Comparison of ENCODE assay signal across 8 cellular contexts in genomic region chrX:19863237-19864223, GRCh38. TPM values are rescaled to one million over a fixed set of nuclear protein-coding genes. Genes with fewer than 3 reads are reported as not detected.
DNase-seq lines count a peak whose midpoint lies in the region; ATAC-seq and TF ChIP-seq lines count a peak whose summit lies in the region.

No MANE protein-coding gene starts in this region.

- H3K4me3 Mint-ChIP-seq in activated T-helper 17 cell treated with anti-CD3 and anti-CD28 coated beads, Interleukin-2, amount 50 U/mL, for 72 hours, result peak overlapping the region; percentile 23
- no peak overlapping the region for H3K4me3 Mint-ChIP-seq in activated CD4-positive, alpha-beta memory T cell treated with anti-CD3 and anti-CD28 coated beads for 36 hours

- TF ChIP-seq CTCF in AG10803 (conservative IDR thresholded peaks at IDR 0.05; ENCODE audit: low read length) (no peak), hepatocyte (IDR thresholded peaks at IDR 0.05; ENCODE audit: poor library complexity) (no peak)

- no peak overlapping the region for H3K18ac ChIP-seq in mesendoderm (ENCODE audit: low read length)

- H3K4ac ChIP-seq in mesendoderm (ENCODE audit: low read depth, low read length), result no peak overlapping the region

- H3K9ac ChIP-seq in mesendoderm (ENCODE audit: low read length), result no peak overlapping the region

- H3K4me3 ChIP-seq in AG10803 (ENCODE audit: low read length) (no peak overlapping the region), mesendoderm (ENCODE audit: low read length) (no peak overlapping the region), hepatocyte (no peak overlapping the region)

- no peaks in the 10 kb centered on the region for H4K20me1 ChIP-seq in hepatocyte (ENCODE audit: insufficient read depth, poor library complexity, severe bottlenecking)

- POLR2A ChIA-PET in activated CD4-positive, alpha-beta memory T cell treated with anti-CD3 and anti-CD28 coated beads for 36 hours (lab: Charles Lee), result no interaction called here

- no peak overlapping the region for H3K23ac ChIP-seq in mesendoderm (ENCODE audit: low read length)

- H3K56ac ChIP-seq in mesendoderm (ENCODE audit: low read length), result no peak overlapping the region

- H2AFZ ChIP-seq in hepatocyte, result no peak overlapping the region

- DNase-seq in AG10803 (ENCODE audit: low read depth), result peak; percentile 46
- no peak for DNase-seq in ecto neural progenitor cell (ENCODE audit: low spot score)
- no peak for DNase-seq in mesendoderm
- no peak for DNase-seq in hepatocyte (ENCODE audit: low spot score)
- no peak for DNase-seq in activated CD4-positive, alpha-beta memory T cell treated with anti-CD3 and anti-CD28 coated beads for 36 hours

- H3K9me3 ChIP-seq in hepatocyte (ENCODE audit: low read depth), result no peaks in the 10 kb centered on the region

- no peak overlapping the region for H4K8ac ChIP-seq in mesendoderm (ENCODE audit: low read depth, low read length)

- no peaks in the 10 kb centered on the region for H3K9me2 ChIP-seq in hepatocyte (replicated peaks; ENCODE audit: insufficient read depth)

- no peak overlapping the region for H4K5ac ChIP-seq in mesendoderm (ENCODE audit: low read length)

- H3K27ac ChIP-seq in mesendoderm (ENCODE audit: low read depth, low read length), result no peak overlapping the region
- H3K27ac ChIP-seq in hepatocyte, result no peak overlapping the region

- no peak overlapping the region for H2BK120ac ChIP-seq in mesendoderm (ENCODE audit: low read depth, low read length)

- no peaks in the 10 kb centered on the region for H3K9me3 Mint-ChIP-seq in activated T-helper 17 cell treated with anti-CD3 and anti-CD28 coated beads, Interleukin-2, amount 50 U/mL, for 72 hours
- H3K9me3 Mint-ChIP-seq in activated CD4-positive, alpha-beta memory T cell treated with anti-CD3 and anti-CD28 coated beads for 36 hours, result no peaks in the 10 kb centered on the region

- no CpG with 5 or more reads among the region's 11 CpGs for WGBS in mesendoderm (ENCODE audit: extremely low coverage, insufficient coverage, low lambda C conversion rate)
- 49% methylated on average over 11 of the region's 11 CpGs for WGBS in hepatocyte (ENCODE audit: low lambda C conversion rate, missing lambda C conversion rate)

- peaks cover 8% of the 10 kb centered on the region for H3K4me1 Mint-ChIP-seq in activated T-helper 17 cell treated with anti-CD3 and anti-CD28 coated beads, Interleukin-2, amount 50 U/mL, for 72 hours
- peaks cover 53% of the 10 kb centered on the region for H3K4me1 Mint-ChIP-seq in activated CD4-positive, alpha-beta memory T cell treated with anti-CD3 and anti-CD28 coated beads for 36 hours (ENCODE audit: low read depth)

- H3K79me1 ChIP-seq in mesendoderm (ENCODE audit: low read length), result no peaks in the 10 kb centered on the region

- H3K4me1 ChIP-seq in mesendoderm (ENCODE audit: control insufficient read depth, low read depth, low read length) (no peaks in the 10 kb centered on the region), hepatocyte (ENCODE audit: insufficient read depth) (no peaks in the 10 kb centered on the region)

- no peak overlapping the region for H2BK15ac ChIP-seq in mesendoderm (replicated peaks; ENCODE audit: low read depth)

- H3K36me3 Mint-ChIP-seq in activated T-helper 17 cell treated with anti-CD3 and anti-CD28 coated beads, Interleukin-2, amount 50 U/mL, for 72 hours (ENCODE audit: low read depth), result no peaks in the 10 kb centered on the region
- H3K36me3 Mint-ChIP-seq in activated CD4-positive, alpha-beta memory T cell treated with anti-CD3 and anti-CD28 coated beads for 36 hours, result no peaks in the 10 kb centered on the region

- intact Hi-C loops in activated CD4-positive, alpha-beta memory T cell treated with anti-CD3 and anti-CD28 coated beads for 36 hours (cut with micrococcal nuclease), result no loop called here

- no peaks in the 10 kb centered on the region for H3K27me3 Mint-ChIP-seq in activated T-helper 17 cell treated with anti-CD3 and anti-CD28 coated beads, Interleukin-2, amount 50 U/mL, for 72 hours
- no peaks in the 10 kb centered on the region for H3K27me3 Mint-ChIP-seq in activated CD4-positive, alpha-beta memory T cell treated with anti-CD3 and anti-CD28 coated beads for 36 hours

- H3K27me3 ChIP-seq in mesendoderm (ENCODE audit: insufficient read depth, low read length, poor library complexity) (no peaks in the 10 kb centered on the region), hepatocyte (no peaks in the 10 kb centered on the region)

- H3K36me3 ChIP-seq in mesendoderm (ENCODE audit: control insufficient read depth, insufficient read depth, low read length), result no peaks in the 10 kb centered on the region
- no peaks in the 10 kb centered on the region for H3K36me3 ChIP-seq in hepatocyte (replicated peaks; ENCODE audit: insufficient read depth, low read depth)

- no peak overlapping the region for H2BK5ac ChIP-seq in mesendoderm (ENCODE audit: low read length)

- H3K4me2 ChIP-seq in mesendoderm (ENCODE audit: low read length) (no peak overlapping the region), hepatocyte (no peak overlapping the region)

- CTCF ChIA-PET in activated CD4-positive, alpha-beta memory T cell treated with anti-CD3 and anti-CD28 coated beads for 36 hours (lab: Charles Lee), result interaction anchor here (0.6 kb wide), 1 partner anchor 13 kb away, joined by 3 read pairs; no protein-coding TSS in a partner anchor

- peak; percentile 67 for ATAC-seq in GM19043 (IDR thresholded peaks at IDR 0.05; ENCODE audit: low read depth, unreplicated experiment)
- peak; percentile 59 for ATAC-seq in HG03097 (IDR thresholded peaks at IDR 0.05; ENCODE audit: low FRiP score, unreplicated experiment)
- no peak for ATAC-seq in activated T-helper 17 cell treated with anti-CD3 and anti-CD28 coated beads, Interleukin-2, amount 50 U/mL, for 72 hours (replicated peaks)

- H3K79me2 ChIP-seq in mesendoderm (ENCODE audit: control insufficient read depth, insufficient read depth, low read length) (no peaks in the 10 kb centered on the region), hepatocyte (no peaks in the 10 kb centered on the region)

- no peak overlapping the region for H3K27ac Mint-ChIP-seq in activated T-helper 17 cell treated with anti-CD3 and anti-CD28 coated beads, Interleukin-2, amount 50 U/mL, for 72 hours
- H3K27ac Mint-ChIP-seq in activated CD4-positive, alpha-beta memory T cell treated with anti-CD3 and anti-CD28 coated beads for 36 hours, result no peak overlapping the region

- H2AK5ac ChIP-seq in mesendoderm (ENCODE audit: low read length), result no peak overlapping the region

RNA-seq across cellular contexts. Expression of gene SH3KBP1, which starts 23.9 kb away (rescaled TPM):
- total RNA-seq in activated T-helper 17 cell treated with anti-CD3 and anti-CD28 coated beads, Interleukin-2, amount 50 U/mL, for 72 hours, result 10 to 100 TPM; 84.5 to 95.8 TPM
- polyA plus RNA-seq in mesendoderm (2013, experiment 1 of 2), result 10.9 TPM
- 12.4 TPM for polyA plus RNA-seq in mesendoderm (2013, experiment 2 of 2)
- total RNA-seq in hepatocyte, result 15.2 and 16.9 TPM in 2 replicates
- polyA plus RNA-seq in hepatocyte, result 14.2 and 18.1 TPM in 2 replicates
- total RNA-seq in activated CD4-positive, alpha-beta memory T cell treated with anti-CD3 and anti-CD28 coated beads for 36 hours, result 10 to 100 TPM; 81.3 to 87.4 TPM
